1 cellular context compared by ENCODE assay signal in the genomic region with DNA sequence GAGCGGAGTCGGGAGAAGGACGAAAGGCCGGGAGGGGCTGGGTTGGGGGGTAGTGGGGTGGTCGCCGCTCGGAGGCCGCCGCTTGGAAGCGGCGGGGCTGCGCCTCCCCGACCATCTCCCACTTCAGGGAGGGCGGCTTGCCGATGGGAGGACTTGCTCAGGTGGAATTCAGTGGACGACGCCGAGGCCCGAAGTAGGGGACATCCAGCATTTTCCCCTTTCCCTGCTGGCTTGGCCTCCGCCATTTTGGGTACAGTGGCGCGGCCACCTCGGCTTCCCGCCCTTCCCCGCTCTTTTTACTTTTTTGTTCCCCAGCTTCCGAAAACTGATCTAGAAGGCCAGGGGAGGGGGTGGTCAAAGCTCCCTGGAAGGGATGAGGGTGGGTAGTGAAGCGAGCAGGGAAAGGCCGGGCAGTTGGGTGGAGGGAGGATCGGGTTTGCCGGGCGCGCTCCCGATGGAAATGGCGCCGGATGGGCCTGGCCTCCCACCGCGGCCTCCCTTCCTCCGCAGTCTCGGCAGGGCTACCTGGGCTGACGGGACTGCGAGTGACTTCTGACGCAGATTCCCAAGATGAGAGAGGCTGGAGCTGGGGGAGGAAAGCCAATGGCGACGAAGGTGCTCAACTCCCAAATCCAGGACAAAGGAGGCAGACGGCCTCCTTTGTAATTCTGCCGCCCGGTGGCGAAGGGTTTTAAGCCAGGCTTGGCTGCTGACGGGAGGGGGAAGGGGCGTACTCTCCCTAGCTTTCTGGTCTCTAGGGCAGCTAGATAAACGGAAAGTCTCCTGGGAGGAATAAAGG.
TF ChIP-seq lines count a peak whose summit lies in the region.

Gene PBLD (minus strand): TSS at position 670 of the 799 bp plus-strand sequence. CDS start 26,084 bp downstream, outside the sequence.

TF ChIP-seq in GM12878, 131 proteins besides CTCF, POLR2A, EP300 and RAD21 (continued from another document):
- no peak for TF ChIP-seq PRDM15 (CRISPR knock-in tag; IDR thresholded peaks at IDR 0.05)
- TF ChIP-seq YY1 (IDR thresholded peaks at IDR 0.05; ENCODE audit: low read depth, low read length) = peak; percentile 93
- peak; percentile 81; the same call in 1 of the 2 replicates for TF ChIP-seq RB1 (IDR thresholded peaks at IDR 0.05; ENCODE audit: borderline replicate concordance)
- no peak for TF ChIP-seq SUPT20H (IDR thresholded peaks at IDR 0.05; ENCODE audit: borderline replicate concordance, control insufficient read depth, low read depth, low read length)
- 0 out of 2 replicates have a peak, but pooled peaks have one; percentile 15 for TF ChIP-seq IRF4 (IDR thresholded peaks at IDR 0.05; ENCODE audit: low read depth, low read length)
- 0 out of 2 replicates have a peak, but pooled peaks have one; percentile 4 for TF ChIP-seq PML (IDR thresholded peaks at IDR 0.05; ENCODE audit: low read length)
- peak; percentile 93 for TF ChIP-seq IKZF1 (conservative IDR thresholded peaks at IDR 0.05)
- TF ChIP-seq ZSCAN29 (IDR thresholded peaks at IDR 0.05) = no peak
- no peak for TF ChIP-seq SIN3A (IDR thresholded peaks at IDR 0.05; ENCODE audit: low read depth, low read length)
- TF ChIP-seq NFIC (IDR thresholded peaks at IDR 0.05; ENCODE audit: low read depth, low read length) = peak; percentile 23; the same call in 1 of the 2 replicates
- 0 out of 2 replicates have a peak, but pooled peaks have one; percentile 84 for TF ChIP-seq WRNIP1 (IDR thresholded peaks at IDR 0.05; ENCODE audit: borderline replicate concordance, low read depth, low read length)
- peak; percentile 99 for TF ChIP-seq SMARCA5 (IDR thresholded peaks at IDR 0.05)
- TF ChIP-seq TAF1 (IDR thresholded peaks at IDR 0.05; ENCODE audit: borderline replicate concordance, low read depth, low read length) = peak; percentile 25; the same call in 1 of the 2 replicates
- peak; percentile 63; the same call in 1 of the 2 replicates for TF ChIP-seq POLR2AphosphoS5 (IDR thresholded peaks at IDR 0.05; ENCODE audit: low read length)
- 0 out of 2 replicates have a peak, but pooled peaks have one; percentile 16 for TF ChIP-seq SMC3 (IDR thresholded peaks at IDR 0.05; ENCODE audit: borderline replicate concordance, low read length)
- 0 out of 2 replicates have a peak, but pooled peaks have one; percentile 82 for TF ChIP-seq CBX5 (IDR thresholded peaks at IDR 0.05; ENCODE audit: low read depth)
- TF ChIP-seq TCF3 (IDR thresholded peaks at IDR 0.05; ENCODE audit: borderline replicate concordance, insufficient read depth, low read depth, low read length) = no peak
- TF ChIP-seq CEBPZ (IDR thresholded peaks at IDR 0.05; ENCODE audit: low read depth, low read length) = no peak
- TF ChIP-seq, protein P1, sequence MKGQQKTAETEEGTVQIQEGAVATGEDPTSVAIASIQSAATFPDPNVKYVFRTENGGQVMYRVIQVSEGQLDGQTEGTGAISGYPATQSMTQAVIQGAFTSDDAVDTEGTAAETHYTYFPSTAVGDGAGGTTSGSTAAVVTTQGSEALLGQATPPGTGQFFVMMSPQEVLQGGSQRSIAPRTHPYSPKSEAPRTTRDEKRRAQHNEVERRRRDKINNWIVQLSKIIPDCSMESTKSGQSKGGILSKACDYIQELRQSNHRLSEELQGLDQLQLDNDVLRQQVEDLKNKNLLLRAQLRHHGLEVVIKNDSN (IDR thresholded peaks at IDR 0.05; ENCODE audit: borderline replicate concordance, extremely low read length, insufficient read depth, low read depth, low read length) = no peak
- TF ChIP-seq EED (IDR thresholded peaks at IDR 0.05; ENCODE audit: low read depth) = peak; percentile 86
- peak; percentile 36; the same call in 1 of the 2 replicates for TF ChIP-seq TCF12 (IDR thresholded peaks at IDR 0.05; ENCODE audit: low read depth, low read length)
- 0 out of 2 replicates have a peak, but pooled peaks have one; percentile 70 for TF ChIP-seq ASH2L (IDR thresholded peaks at IDR 0.05; ENCODE audit: borderline replicate concordance, low read depth)
- peak; percentile 71 for TF ChIP-seq LARP7 (IDR thresholded peaks at IDR 0.05)
- TF ChIP-seq, protein P2, sequence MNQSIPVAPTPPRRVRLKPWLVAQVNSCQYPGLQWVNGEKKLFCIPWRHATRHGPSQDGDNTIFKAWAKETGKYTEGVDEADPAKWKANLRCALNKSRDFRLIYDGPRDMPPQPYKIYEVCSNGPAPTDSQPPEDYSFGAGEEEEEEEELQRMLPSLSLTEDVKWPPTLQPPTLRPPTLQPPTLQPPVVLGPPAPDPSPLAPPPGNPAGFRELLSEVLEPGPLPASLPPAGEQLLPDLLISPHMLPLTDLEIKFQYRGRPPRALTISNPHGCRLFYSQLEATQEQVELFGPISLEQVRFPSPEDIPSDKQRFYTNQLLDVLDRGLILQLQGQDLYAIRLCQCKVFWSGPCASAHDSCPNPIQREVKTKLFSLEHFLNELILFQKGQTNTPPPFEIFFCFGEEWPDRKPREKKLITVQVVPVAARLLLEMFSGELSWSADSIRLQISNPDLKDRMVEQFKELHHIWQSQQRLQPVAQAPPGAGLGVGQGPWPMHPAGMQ (IDR thresholded peaks at IDR 0.05; ENCODE audit: borderline replicate concordance) = no peak
- no peak for TF ChIP-seq PAX8 (IDR thresholded peaks at IDR 0.05)
- no peak for TF ChIP-seq MXI1 (IDR thresholded peaks at IDR 0.05; ENCODE audit: low read depth, low read length)
- TF ChIP-seq, protein P3, sequence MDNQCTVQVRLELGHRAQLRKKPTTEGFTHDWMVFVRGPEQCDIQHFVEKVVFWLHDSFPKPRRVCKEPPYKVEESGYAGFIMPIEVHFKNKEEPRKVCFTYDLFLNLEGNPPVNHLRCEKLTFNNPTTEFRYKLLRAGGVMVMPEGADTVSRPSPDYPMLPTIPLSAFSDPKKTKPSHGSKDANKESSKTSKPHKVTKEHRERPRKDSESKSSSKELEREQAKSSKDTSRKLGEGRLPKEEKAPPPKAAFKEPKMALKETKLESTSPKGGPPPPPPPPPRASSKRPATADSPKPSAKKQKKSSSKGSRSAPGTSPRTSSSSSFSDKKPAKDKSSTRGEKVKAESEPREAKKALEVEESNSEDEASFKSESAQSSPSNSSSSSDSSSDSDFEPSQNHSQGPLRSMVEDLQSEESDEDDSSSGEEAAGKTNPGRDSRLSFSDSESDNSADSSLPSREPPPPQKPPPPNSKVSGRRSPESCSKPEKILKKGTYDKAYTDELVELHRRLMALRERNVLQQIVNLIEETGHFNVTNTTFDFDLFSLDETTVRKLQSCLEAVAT (IDR thresholded peaks at IDR 0.05) = peak; percentile 77
- TF ChIP-seq TARDBP (IDR thresholded peaks at IDR 0.05; ENCODE audit: borderline replicate concordance) = no peak
- peak; percentile 29; the same call in 1 of the 2 replicates for TF ChIP-seq NKRF (conservative IDR thresholded peaks at IDR 0.05)
- no peak for TF ChIP-seq JUND (IDR thresholded peaks at IDR 0.05; ENCODE audit: low read depth, low read length)
- peak; percentile 78 for TF ChIP-seq NBN (IDR thresholded peaks at IDR 0.05)
- TF ChIP-seq GATAD2B (conservative IDR thresholded peaks at IDR 0.05; ENCODE audit: low read depth) = 0 out of 2 replicates have a peak, but pooled peaks have one; percentile 41
- TF ChIP-seq ZNF384 (IDR thresholded peaks at IDR 0.05; ENCODE audit: borderline replicate concordance, low read depth, low read length) = no peak
- TF ChIP-seq POLR2AphosphoS2 (IDR thresholded peaks at IDR 0.05; ENCODE audit: low read depth, low read length) = no peak
- no peak for TF ChIP-seq KAT2A (conservative IDR thresholded peaks at IDR 0.05; ENCODE audit: control insufficient read depth, low read depth, low read length)
- TF ChIP-seq BACH1 (IDR thresholded peaks at IDR 0.05; ENCODE audit: borderline replicate concordance) = peak; percentile 82
- TF ChIP-seq, protein P4, sequence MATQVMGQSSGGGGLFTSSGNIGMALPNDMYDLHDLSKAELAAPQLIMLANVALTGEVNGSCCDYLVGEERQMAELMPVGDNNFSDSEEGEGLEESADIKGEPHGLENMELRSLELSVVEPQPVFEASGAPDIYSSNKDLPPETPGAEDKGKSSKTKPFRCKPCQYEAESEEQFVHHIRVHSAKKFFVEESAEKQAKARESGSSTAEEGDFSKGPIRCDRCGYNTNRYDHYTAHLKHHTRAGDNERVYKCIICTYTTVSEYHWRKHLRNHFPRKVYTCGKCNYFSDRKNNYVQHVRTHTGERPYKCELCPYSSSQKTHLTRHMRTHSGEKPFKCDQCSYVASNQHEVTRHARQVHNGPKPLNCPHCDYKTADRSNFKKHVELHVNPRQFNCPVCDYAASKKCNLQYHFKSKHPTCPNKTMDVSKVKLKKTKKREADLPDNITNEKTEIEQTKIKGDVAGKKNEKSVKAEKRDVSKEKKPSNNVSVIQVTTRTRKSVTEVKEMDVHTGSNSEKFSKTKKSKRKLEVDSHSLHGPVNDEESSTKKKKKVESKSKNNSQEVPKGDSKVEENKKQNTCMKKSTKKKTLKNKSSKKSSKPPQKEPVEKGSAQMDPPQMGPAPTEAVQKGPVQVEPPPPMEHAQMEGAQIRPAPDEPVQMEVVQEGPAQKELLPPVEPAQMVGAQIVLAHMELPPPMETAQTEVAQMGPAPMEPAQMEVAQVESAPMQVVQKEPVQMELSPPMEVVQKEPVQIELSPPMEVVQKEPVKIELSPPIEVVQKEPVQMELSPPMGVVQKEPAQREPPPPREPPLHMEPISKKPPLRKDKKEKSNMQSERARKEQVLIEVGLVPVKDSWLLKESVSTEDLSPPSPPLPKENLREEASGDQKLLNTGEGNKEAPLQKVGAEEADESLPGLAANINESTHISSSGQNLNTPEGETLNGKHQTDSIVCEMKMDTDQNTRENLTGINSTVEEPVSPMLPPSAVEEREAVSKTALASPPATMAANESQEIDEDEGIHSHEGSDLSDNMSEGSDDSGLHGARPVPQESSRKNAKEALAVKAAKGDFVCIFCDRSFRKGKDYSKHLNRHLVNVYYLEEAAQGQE (IDR thresholded peaks at IDR 0.05; ENCODE audit: low read depth, low read length) = no peak
